9 cellular contexts compared by ENCODE assay signal in genomic region chr7:143381427-143382125, GRCh38. TPM values are rescaled to one million over a fixed set of nuclear protein-coding genes. Genes with fewer than 3 reads are reported as not detected.
A peak's percentile ranks its signal among the peaks of the same experiment; 100 is the strongest.
DNase-seq lines count a peak whose midpoint lies in the region; ATAC-seq and TF ChIP-seq lines count a peak whose summit lies in the region.
"Had no signal": no experiment of that assay in that cellular context is flagged by ENCODE, and none has a peak within 500 bp of the region (broad histone marks: within the 10 kb centered on the region; RNA-seq: fewer than 3 reads in every experiment).

No MANE protein-coding gene starts in this region.

- intact Hi-C loops in uterus (cut with DNase I; ENCODE audit: low total_unique reads), result no loop called here

- no peaks in the 10 kb centered on the region for H3K9me3 ChIP-seq in muscle layer of duodenum (ENCODE audit: control insufficient read depth in 1 of 2, low read length in 2 of 2)
- no peaks in the 10 kb centered on the region for H3K9me3 ChIP-seq in uterus

- H3K27ac ChIP-seq in muscle layer of duodenum (ENCODE audit: low read length) (peak overlapping the region; percentile 92), uterus (peak overlapping the region; percentile 98 to 99)

- H3K36me3 ChIP-seq in muscle layer of duodenum (ENCODE audit: control insufficient read depth in 1 of 2, insufficient read depth in 2 of 2, low read length in 2 of 2) (peaks cover 9 to 12% of the 10 kb centered on the region in 2 donors), uterus (no peaks in the 10 kb centered on the region)

- no peak for TF ChIP-seq CTCF in epithelial cell of proximal tubule (conservative IDR thresholded peaks at IDR 0.05; ENCODE audit: low read depth, low read length)
- TF ChIP-seq CTCF in uterus (IDR thresholded peaks at IDR 0.05), result no peak

- peak in 1 of 2 donors; percentile 9 for TF ChIP-seq POLR2A in uterus (IDR thresholded peaks at IDR 0.05)

- H3K27me3 ChIP-seq in muscle layer of duodenum (ENCODE audit: low read depth, low read length) (no peaks in the 10 kb centered on the region), uterus (no peaks in the 10 kb centered on the region)

- H3K4me1 ChIP-seq in muscle layer of duodenum (ENCODE audit: control insufficient read depth in 1 of 2, insufficient read depth in 2 of 2, low read length in 2 of 2) (peaks cover 36 to 51% of the 10 kb centered on the region in 2 donors), uterus (peaks cover 0 to 12% of the 10 kb centered on the region in 2 donors)

- ATAC-seq in GM18873 (IDR thresholded peaks at IDR 0.05; ENCODE audit: low FRiP score, unreplicated experiment) (peak; percentile 11), HG03135 (IDR thresholded peaks at IDR 0.05; ENCODE audit: unreplicated experiment) (peak; percentile 13), SK-N-SH treated with all-trans-retinoic acid at 6 μM for 48 hours (no peak; the same call in 2 of the 3 replicates)

- peak overlapping the region; percentile 97 for H3K4me3 ChIP-seq in epithelial cell of proximal tubule (ENCODE audit: low read depth, low read length)
- peak overlapping the region; percentile 78 to 88 for H3K4me3 ChIP-seq in muscle layer of duodenum (ENCODE audit: low read depth in 1 of 2, low read length in 2 of 2)
- H3K4me3 ChIP-seq in uterus, result peak overlapping the region; percentile 75 to 99

- peak; percentile 80 for DNase-seq in AG20443 (ENCODE audit: low spot score)
- no peak for DNase-seq in epithelial cell of proximal tubule (ENCODE audit: low read depth)
- peak; percentile 89 to 94 for DNase-seq in uterus
- no peak for DNase-seq in SKM-1 (lab: John Stamatoyannopoulos, UW; ENCODE audit: unreplicated experiment)

TF ChIP-seq in SK-N-SH treated with all-trans-retinoic acid at 6 μM for 48 hours, 23 proteins besides CTCF, POLR2A, EP300 and RAD21:
- TF ChIP-seq RARB (CRISPR knock-in tag; IDR thresholded peaks at IDR 0.05), result peak; percentile 66; the same call in 1 of the 2 replicates
- TF ChIP-seq CREB5 (CRISPR knock-in tag; IDR thresholded peaks at IDR 0.05; ENCODE audit: low read depth), result 0 out of 2 replicates have a peak, but pooled peaks have one; percentile 43
- TF ChIP-seq ZNF70 (CRISPR knock-in tag; IDR thresholded peaks at IDR 0.05), result no peak
- TF ChIP-seq PATZ1 (CRISPR knock-in tag; IDR thresholded peaks at IDR 0.05; ENCODE audit: borderline replicate concordance), result peak; percentile 87; the same call in 1 of the 2 replicates
- TF ChIP-seq ESRRG (CRISPR knock-in tag; IDR thresholded peaks at IDR 0.05), result 0 out of 2 replicates have a peak, but pooled peaks have one; percentile 55
- no peak; the same call in 1 of the 2 replicates for TF ChIP-seq GLIS3 (CRISPR knock-in tag; IDR thresholded peaks at IDR 0.05)

RNA-seq across cellular contexts. Expression of gene ZYX, which starts 0.4 kb away (rescaled TPM):
- total RNA-seq in epithelial cell of proximal tubule, result 117 and 152 TPM in 2 replicates
- 100 to 1,000 TPM in 2 of 4 donors, 10 to 100 TPM in 2; 46.0 to 494 (median 95.9) TPM for total RNA-seq in uterus

RNA-seq across cellular contexts. Expression of gene FAM131B, which starts 19.1 kb away (rescaled TPM):
- total RNA-seq in epithelial cell of proximal tubule, result 0.29 and 1.5 TPM in 2 replicates
- total RNA-seq in uterus, result 10 to 100 TPM in 1 of 4 donors, 1 to 10 TPM in 3; 1.2 to 10.6 (median 6.5) TPM
- total RNA-seq: SK-MEL-5 had no signal

RNA-seq across cellular contexts. Expression of gene EPHA1, which starts 27.1 kb away (rescaled TPM):
- total RNA-seq in epithelial cell of proximal tubule (4.5 and 14.4 TPM in 2 replicates), uterus (1 to 10 TPM in 3 of 4 donors, not detected in 1; 1.3 to 5.6 (median 1.9) TPM)
- total RNA-seq: SK-MEL-5 had no signal

Comparison
In these comparisons a context has a peak if more than half of its experiments do, and no peak if none do; other contexts are left out.
1. DNase-seq: peak in AG20443 (single experiment) and uterus (2 of 2); none in epithelial cell of proximal tubule (single experiment) and SKM-1 (single experiment).
2. Peak in every context shown above with its lines, with median percentiles within 50 percentile points of each other: H3K4me3 ChIP-seq.